In genomic region chr16:28161626-28162025, GRCh38 we compare ENCODE assay signal across 21 cellular contexts. TPM values are rescaled to one million over a fixed set of nuclear protein-coding genes. Genes with fewer than 3 reads are reported as not detected.
DNase-seq lines count a peak whose midpoint lies in the region; ATAC-seq and TF ChIP-seq lines count a peak whose summit lies in the region.
"Had no signal": no experiment of that assay in that cellular context is flagged by ENCODE, and none has a peak within 500 bp of the region (broad histone marks: within the 10 kb centered on the region; RNA-seq: fewer than 3 reads in every experiment).

No MANE protein-coding gene starts in this region.

- H3K9me3 ChIP-seq in CD4-positive, alpha-beta T cell (ENCODE audit: control insufficient read depth, low read length) = no peaks in the 10 kb centered on the region
- H3K9me3 ChIP-seq: HAP-1, left ventricle myocardium inferior, upper lobe of left lung had no signal

- no peak overlapping the region for H3K27ac ChIP-seq in CD4-positive, alpha-beta T cell (ENCODE audit: low read depth, low read length)
- no peak overlapping the region for H3K27ac ChIP-seq in GM23338 (ENCODE audit: low read depth)
- H3K27ac ChIP-seq: left ventricle myocardium inferior, RWPE1 had no signal

- H3K27ac Mint-ChIP-seq in CD4-positive, alpha-beta T cell = peak overlapping the region; percentile 57
- H3K27ac Mint-ChIP-seq in GM23338 (peak overlapping the region; percentile 69; the same call in 1 of the 2 replicates), naive B cell (peak overlapping the region in 4 of 6 donors; percentile 27 to 84 (median 40))
- peak overlapping the region; percentile 40 for H3K27ac Mint-ChIP-seq in activated naive CD8-positive, alpha-beta T cell treated with anti-CD3 and anti-CD28 coated beads for 36 hours

- no peaks in the 10 kb centered on the region for H3K4me1 ChIP-seq in GM23338 (ENCODE audit: insufficient read depth)

- H4K20me1 ChIP-seq in GM23338 (replicated peaks; ENCODE audit: insufficient read depth) = peaks cover 23% of the 10 kb centered on the region; the same call in 1 of the 2 replicates

- H3K79me2 ChIP-seq in GM23338 (replicated peaks; ENCODE audit: insufficient read depth) = peaks cover 44% of the 10 kb centered on the region

- no peak for ATAC-seq in CD4-positive, alpha-beta T cell (ENCODE audit: poor library complexity)
- no peak for ATAC-seq in GM23338
- no peak for ATAC-seq in naive B cell (ENCODE audit: low read depth in 2 of 2)
- no peak for ATAC-seq in HG02840 (IDR thresholded peaks at IDR 0.05; ENCODE audit: low FRiP score, unreplicated experiment)
- ATAC-seq: SK-N-SH treated with all-trans-retinoic acid at 6 μM for 48 hours had no signal

- no peak for TF ChIP-seq CTCF in CD4-positive, alpha-beta T cell (IDR thresholded peaks at IDR 0.05)
- TF ChIP-seq CTCF in GM23338 (conservative IDR thresholded peaks at IDR 0.05; ENCODE audit: low read depth in 2 of 2) = no peak

- H3K4me3 ChIP-seq in GM23338 = no peak overlapping the region
- H3K4me3 ChIP-seq: HAP-1, left ventricle myocardium inferior, upper lobe of left lung had no signal

- peaks cover 91% of the 10 kb centered on the region for H3K36me3 Mint-ChIP-seq in CD4-positive, alpha-beta T cell (ENCODE audit: low read depth)
- H3K36me3 Mint-ChIP-seq in GM23338 (ENCODE audit: low read depth) (peaks cover 20% of the 10 kb centered on the region), naive B cell (peaks cover 11 to 19% of the 10 kb centered on the region in 2 donors)
- H3K36me3 Mint-ChIP-seq in activated naive CD8-positive, alpha-beta T cell treated with anti-CD3 and anti-CD28 coated beads for 36 hours = peaks cover 55% of the 10 kb centered on the region

- no peak for DNase-seq in CD4-positive, alpha-beta T cell
- DNase-seq in GM23338 (ENCODE audit: low spot score) (no peak), naive B cell (no peak), NCI-H82 treated with DMSO at 0.1 percent for 48 hours (lab: John Stamatoyannopoulos, UW; ENCODE audit: unreplicated experiment) (no peak), NCI-H69 (lab: John Stamatoyannopoulos, UW) (no peak)
- DNase-seq in activated naive CD8-positive, alpha-beta T cell treated with anti-CD3 and anti-CD28 coated beads for 36 hours = no peak
- DNase-seq: activated CD8-positive, alpha-beta memory T cell treated with anti-CD3 and anti-CD28 coated beads, Interleukin-2, amount 50 U/mL, for 48 hours; activated naive CD4-positive, alpha-beta T cell treated with anti-CD3 and anti-CD28 coated beads, Interleukin-2, amount 10 ng/mL, durations not matched to agents 7 days and 5 days; AML-193; EL; left ventricle myocardium inferior; NCI-H1105 treated with DMSO at 0.1 percent for 48 hours; NCI-H2107; nucleus accumbens; stimulated activated CD4-positive, alpha-beta T cell treated with anti-CD3 and anti-CD28 coated beads, Interleukin-4, amount 100 ng/mL, for 24 hours; T1000; upper lobe of left lung had no signal

- POLR2A ChIA-PET in CD4-positive, alpha-beta T cell (lab: Charles Lee) = interaction anchor here (1.5 to 2.8 kb wide), 3 partner anchors 13 to 47 kb away, joined by 4 to 10 read pairs (median 5); no protein-coding TSS in a partner anchor

- H3K36me3 ChIP-seq in GM23338 (ENCODE audit: insufficient read depth) = peaks cover 18% of the 10 kb centered on the region

- H3K4me1 Mint-ChIP-seq in CD4-positive, alpha-beta T cell (ENCODE audit: low read depth) = peaks cover 93% of the 10 kb centered on the region
- H3K4me1 Mint-ChIP-seq in GM23338 = peaks cover 33% of the 10 kb centered on the region
- H3K4me1 Mint-ChIP-seq in activated naive CD8-positive, alpha-beta T cell treated with anti-CD3 and anti-CD28 coated beads for 36 hours = peaks cover 66% of the 10 kb centered on the region
- H3K4me1 Mint-ChIP-seq in naive B cell = peaks cover 62 to 80% (median 72%) of the 10 kb centered on the region in 3 donors

- intact Hi-C loops in CD4-positive, alpha-beta T cell (cut with DNase I, micrococcal nuclease) = no loop called here

- no peaks in the 10 kb centered on the region for H3K27me3 Mint-ChIP-seq in CD4-positive, alpha-beta T cell
- no peaks in the 10 kb centered on the region for H3K27me3 Mint-ChIP-seq in GM23338 (ENCODE audit: insufficient read depth, low read depth, poor library complexity)
- no peaks in the 10 kb centered on the region for H3K27me3 Mint-ChIP-seq in activated naive CD8-positive, alpha-beta T cell treated with anti-CD3 and anti-CD28 coated beads for 36 hours
- H3K27me3 Mint-ChIP-seq in naive B cell = no peaks in the 10 kb centered on the region
- H3K27me3 Mint-ChIP-seq: activated naive CD4-positive, alpha-beta T cell treated with anti-CD3 and anti-CD28 coated beads, Interleukin-2, amount 10 ng/mL, durations not matched to agents 7 days and 5 days had no signal

- H3K9me3 Mint-ChIP-seq in CD4-positive, alpha-beta T cell = no peaks in the 10 kb centered on the region
- H3K9me3 Mint-ChIP-seq in GM23338 (no peaks in the 10 kb centered on the region), naive B cell (no peaks in the 10 kb centered on the region)
- H3K9me3 Mint-ChIP-seq in activated naive CD8-positive, alpha-beta T cell treated with anti-CD3 and anti-CD28 coated beads for 36 hours = no peaks in the 10 kb centered on the region
- H3K9me3 Mint-ChIP-seq: activated naive CD4-positive, alpha-beta T cell treated with anti-CD3 and anti-CD28 coated beads, Interleukin-2, amount 10 ng/mL, durations not matched to agents 7 days and 5 days had no signal

- H3F3A ChIP-seq in GM23338 (replicated peaks; ENCODE audit: low read depth) = no peaks in the 10 kb centered on the region

- H2AFZ ChIP-seq in GM23338 = no peak overlapping the region

- no peak overlapping the region for H3K4me2 ChIP-seq in GM23338

- H3K9me2 ChIP-seq in GM23338 (ENCODE audit: insufficient read depth) = no peaks in the 10 kb centered on the region

- CTCF ChIA-PET in CD4-positive, alpha-beta T cell (lab: Charles Lee) = interaction anchor here (2.5 kb wide), 1 partner anchor 57 kb away, joined by 12 read pairs; no protein-coding TSS in a partner anchor

- H3K27me3 ChIP-seq in CD4-positive, alpha-beta T cell (ENCODE audit: control insufficient read depth, insufficient read depth, low read length) = no peaks in the 10 kb centered on the region
- no peaks in the 10 kb centered on the region for H3K27me3 ChIP-seq in GM23338 (ENCODE audit: insufficient read depth)
- H3K27me3 ChIP-seq: upper lobe of left lung had no signal

- no peak overlapping the region for H3K4me3 Mint-ChIP-seq in CD4-positive, alpha-beta T cell
- H3K4me3 Mint-ChIP-seq in GM23338 = no peak overlapping the region
- H3K4me3 Mint-ChIP-seq in activated naive CD8-positive, alpha-beta T cell treated with anti-CD3 and anti-CD28 coated beads for 36 hours = no peak overlapping the region
- H3K4me3 Mint-ChIP-seq in naive B cell = no peak overlapping the region
- H3K4me3 Mint-ChIP-seq: activated naive CD4-positive, alpha-beta T cell treated with anti-CD3 and anti-CD28 coated beads, Interleukin-2, amount 10 ng/mL, durations not matched to agents 7 days and 5 days had no signal

TF ChIP-seq in GM23338, 12 proteins besides CTCF, POLR2A, EP300 and RAD21 (continues in another document):
- TF ChIP-seq JUNB (IDR thresholded peaks at IDR 0.05; ENCODE audit: unreplicated experiment) (no peak), ETS1 (IDR thresholded peaks at IDR 0.05) (no peak), ZNF114 (CRISPR knock-in tag; IDR thresholded peaks at IDR 0.05) (no peak), NANOG (IDR thresholded peaks at IDR 0.05; ENCODE audit: borderline replicate concordance) (no peak), POLR2AphosphoS5 (IDR thresholded peaks at IDR 0.05; ENCODE audit: low read depth) (no peak), CREB1 (CRISPR knock-in tag; IDR thresholded peaks at IDR 0.05; ENCODE audit: low read depth) (no peak), ZNF331 (CRISPR knock-in tag; IDR thresholded peaks at IDR 0.05; ENCODE audit: low read depth) (no peak), STAT1 (IDR thresholded peaks at IDR 0.05; ENCODE audit: unreplicated experiment) (no peak), EZH2phosphoT487 (IDR thresholded peaks at IDR 0.05; ENCODE audit: unreplicated experiment) (no peak)

RNA-seq across cellular contexts. Expression of gene XPO6, which starts 50.1 kb away (rescaled TPM):
- total RNA-seq in CD4-positive, alpha-beta T cell = 100 to 1,000 TPM; 378 to 390 TPM
- total RNA-seq in GM23338 (2014; rRNA removed; shearing (Covaris generic)) = 116 and 178 TPM in 2 replicates
- polyA plus RNA-seq in GM23338 (2016; fragmentation: Nextera tagmentation; extraction: Ambion mirVana) = 83.9 and 89.8 TPM in 2 replicates
- 100 to 1,000 TPM; 234 to 241 TPM for total RNA-seq in activated naive CD8-positive, alpha-beta T cell treated with anti-CD3 and anti-CD28 coated beads for 36 hours
- 10 to 100 TPM; 34.0 to 59.1 (median 56.1) TPM for polyA plus RNA-seq in naive B cell (ENCODE audit: low read depth in 6 of 6)
